ENCODE assay signal across 30 cellular contexts in genomic region chr3:189845069-189845468, GRCh38.
"Had no signal": no experiment of that assay in that cellular context is flagged by ENCODE, and none has a peak within 500 bp of the region (broad histone marks: within the 10 kb centered on the region; RNA-seq: fewer than 3 reads in every experiment).

No MANE protein-coding gene starts in this region.

- DNase-seq: activated CD4-positive, alpha-beta T cell treated with anti-CD3 and anti-CD28 coated beads, Interleukin-2, amount 10 ng/mL, durations not matched to agents 24 days and 14 days; activated CD4-positive, alpha-beta T cell treated with anti-CD3 and anti-CD28 coated beads, Interleukin-2, amount 50 U/mL, for 4 hours; activated CD8-positive, alpha-beta T cell treated with anti-CD3 and anti-CD28 coated beads for 36 hours; activated effector memory CD4-positive, alpha-beta T cell treated with anti-CD3 and anti-CD28 coated beads, Interleukin-2, amount 50 U/mL, for 16 hours; activated naive CD4-positive, alpha-beta T cell; activated naive CD4-positive, alpha-beta T cell treated with anti-CD3 and anti-CD28 coated beads, Interleukin-2, amount 50 U/mL, for 16 hours; activated naive CD8-positive, alpha-beta T cell treated with anti-CD3 and anti-CD28 coated beads for 36 hours; activated T-cell treated with anti-CD3 and anti-CD28 coated beads, Interleukin-2, amount 50 U/mL, for 1 hour; activated T-cell treated with anti-CD3 and anti-CD28 coated beads, Interleukin-2, amount 50 U/mL, for 72 hours; amniotic stem cell; caudate nucleus; cerebellar nuclear complex; Kasumi-1; KG1; NCI-H1105; NCI-H1417 treated with DMSO at 0.1 percent for 48 hours; NCI-H1694; NCI-H1930; NCI-H2081 treated with DMSO at 0.1 percent for 48 hours; NCI-H226; NCI-H446 treated with DMSO at 0.1 percent for 48 hours; NCI-H526; NCI-H748 treated with DMSO at 0.1 percent for 48 hours; OCI-M1; Right ventricle myocardium superior; SK-N-SH had no signal

- H3K27me3 ChIP-seq: ascending aorta had no signal

- H3K36me3 Mint-ChIP-seq: activated naive CD8-positive, alpha-beta T cell treated with anti-CD3 and anti-CD28 coated beads for 36 hours had no signal

- H3K27ac Mint-ChIP-seq: activated CD4-positive, alpha-beta T cell treated with anti-CD3 and anti-CD28 coated beads, Interleukin-2, amount 10 ng/mL, durations not matched to agents 24 days and 14 days; activated CD8-positive, alpha-beta T cell treated with anti-CD3 and anti-CD28 coated beads for 36 hours; activated naive CD8-positive, alpha-beta T cell treated with anti-CD3 and anti-CD28 coated beads for 36 hours; activated T-cell treated with anti-CD3 and anti-CD28 coated beads, Interleukin-2, amount 50 U/mL, for 72 hours; activated T-helper 17 cell treated with anti-CD3 and anti-CD28 coated beads, Interleukin-2, amount 50 U/mL, for 72 hours; T-helper 1 cell treated with Interleukin-12 subunit alpha and Interleukin-12 subunit beta and Interleukin-4 antibody, amounts not matched to agents 30 μg/mL and 1 μg/mL, for 36 hours; T-helper 2 cell treated with Interferon-gamma antibody and Interleukin-4, amounts not matched to agents 5 μg/mL and 100 μg/mL, for 36 hours had no signal

- H3K4me2 ChIP-seq: SK-N-SH had no signal

- H3K27me3 Mint-ChIP-seq: activated naive CD8-positive, alpha-beta T cell treated with anti-CD3 and anti-CD28 coated beads for 36 hours had no signal

- H3K9me3 Mint-ChIP-seq: activated CD4-positive, alpha-beta T cell treated with anti-CD3 and anti-CD28 coated beads, Interleukin-2, amount 10 ng/mL, durations not matched to agents 24 days and 14 days; activated CD8-positive, alpha-beta T cell treated with anti-CD3 and anti-CD28 coated beads for 36 hours; activated naive CD8-positive, alpha-beta T cell treated with anti-CD3 and anti-CD28 coated beads for 36 hours; activated T-cell treated with anti-CD3 and anti-CD28 coated beads, Interleukin-2, amount 50 U/mL, for 72 hours; activated T-helper 17 cell treated with anti-CD3 and anti-CD28 coated beads, Interleukin-2, amount 50 U/mL, for 72 hours; T-helper 1 cell treated with Interleukin-12 subunit alpha and Interleukin-12 subunit beta and Interleukin-4 antibody, amounts not matched to agents 30 μg/mL and 1 μg/mL, for 36 hours; T-helper 2 cell treated with Interferon-gamma antibody and Interleukin-4, amounts not matched to agents 5 μg/mL and 100 μg/mL, for 36 hours had no signal

- H3K36me3 ChIP-seq: ascending aorta had no signal

- H3K4me3 Mint-ChIP-seq: activated CD4-positive, alpha-beta T cell treated with anti-CD3 and anti-CD28 coated beads, Interleukin-2, amount 10 ng/mL, durations not matched to agents 24 days and 14 days; activated CD8-positive, alpha-beta T cell treated with anti-CD3 and anti-CD28 coated beads for 36 hours; activated naive CD8-positive, alpha-beta T cell treated with anti-CD3 and anti-CD28 coated beads for 36 hours; activated T-cell treated with anti-CD3 and anti-CD28 coated beads, Interleukin-2, amount 50 U/mL, for 72 hours; activated T-helper 17 cell treated with anti-CD3 and anti-CD28 coated beads, Interleukin-2, amount 50 U/mL, for 72 hours; T-helper 1 cell treated with Interleukin-12 subunit alpha and Interleukin-12 subunit beta and Interleukin-4 antibody, amounts not matched to agents 30 μg/mL and 1 μg/mL, for 36 hours; T-helper 2 cell treated with Interferon-gamma antibody and Interleukin-4, amounts not matched to agents 5 μg/mL and 100 μg/mL, for 36 hours had no signal

- H3K9me2 ChIP-seq: SK-N-SH had no signal

- H3K9ac ChIP-seq: SK-N-SH had no signal

- H3K27ac ChIP-seq: ascending aorta had no signal

- H3K9me3 ChIP-seq: ascending aorta, SK-N-SH had no signal

- H3K4me3 ChIP-seq: ascending aorta had no signal

- H3K4me1 ChIP-seq: ascending aorta had no signal
